In the genomic region with DNA sequence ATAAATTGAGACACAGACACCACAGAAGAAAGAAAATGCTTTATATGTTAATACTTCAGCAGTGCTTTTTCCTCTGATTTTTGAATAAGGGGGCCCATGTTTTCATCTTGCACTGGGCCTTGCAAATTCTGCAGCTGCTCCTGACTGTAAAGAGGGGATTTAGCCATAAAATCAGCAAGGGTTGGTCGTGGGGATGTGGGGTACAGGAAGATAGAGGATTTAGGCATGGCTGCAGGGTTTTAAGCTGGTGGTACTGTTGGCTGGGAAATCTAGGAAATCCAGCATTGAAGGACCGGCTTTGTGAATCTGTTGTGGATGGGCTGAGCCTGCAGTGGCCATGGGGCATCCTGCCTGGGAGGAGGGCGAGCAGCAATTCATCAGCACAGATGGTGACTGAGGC, we compare ENCODE assay signal across 8 cellular contexts. TPM values are rescaled to one million over a fixed set of nuclear protein-coding genes. Genes with fewer than 3 reads are reported as not detected.
"Had no signal": no experiment of that assay in that cellular context is flagged by ENCODE, and none has a peak within 500 bp of the region (broad histone marks: within the 10 kb centered on the region; RNA-seq: fewer than 3 reads in every experiment).

No MANE protein-coding gene starts in this region.

RNA-seq across cellular contexts. Expression of a gene that starts 2.1 kb away (rescaled TPM):
- total RNA-seq: activated CD4-positive, alpha-beta memory T cell treated with anti-CD3 and anti-CD28 coated beads for 36 hours; activated CD4-positive, alpha-beta T cell treated with anti-CD3 and anti-CD28 coated beads, Interleukin-2, amount 10 ng/mL, durations not matched to agents 24 days and 14 days; activated naive CD4-positive, alpha-beta T cell treated with anti-CD3 and anti-CD28 coated beads for 36 hours; activated T-cell treated with anti-CD3 and anti-CD28 coated beads, Interleukin-2, amount 50 U/mL, for 72 hours; activated T-helper 1 cell treated with anti-CD3 and anti-CD28 coated beads, Interleukin-12 subunit alpha, Interleukin-12 subunit beta, Interleukin-2, Interleukin-4 antibody, amounts not matched to agents 30 ng/mL and 10 ng/mL and 1 ng/mL, durations not matched to agents 14 hours and 24 hours and 36 hours; body of pancreas; cardiac septum; T-helper 1 cell treated with Interleukin-12 subunit alpha and Interleukin-12 subunit beta and Interleukin-4 antibody, amounts not matched to agents 30 ng/mL and 1 ng/mL, for 36 hours had no signal
